In the genomic region with DNA sequence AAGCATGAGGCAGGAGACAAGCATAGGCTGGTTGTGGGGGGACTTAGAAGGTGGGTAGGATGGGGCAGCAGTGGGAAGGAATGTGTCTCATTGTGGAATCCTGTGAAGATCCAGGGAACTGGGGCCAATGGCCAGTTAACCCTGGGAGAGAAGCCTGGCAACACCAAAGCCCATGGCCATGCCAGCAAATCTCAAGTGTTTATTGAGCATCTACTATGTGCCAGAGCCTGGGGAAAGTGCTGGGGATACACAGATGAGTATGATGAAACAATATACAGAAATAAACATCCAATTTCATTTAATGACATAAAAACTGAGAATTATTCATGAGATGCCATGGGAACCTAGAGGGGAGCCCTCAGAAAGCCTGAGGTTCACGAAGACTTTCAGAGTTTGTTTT, we compare ENCODE assay signal across 1 cellular context.
TF ChIP-seq lines count a peak whose summit lies in the region.

No MANE protein-coding gene starts in this region.

TF ChIP-seq in K562, 482 proteins besides CTCF, POLR2A, EP300 and RAD21 (continued from another document):
- TF ChIP-seq, protein P1, sequence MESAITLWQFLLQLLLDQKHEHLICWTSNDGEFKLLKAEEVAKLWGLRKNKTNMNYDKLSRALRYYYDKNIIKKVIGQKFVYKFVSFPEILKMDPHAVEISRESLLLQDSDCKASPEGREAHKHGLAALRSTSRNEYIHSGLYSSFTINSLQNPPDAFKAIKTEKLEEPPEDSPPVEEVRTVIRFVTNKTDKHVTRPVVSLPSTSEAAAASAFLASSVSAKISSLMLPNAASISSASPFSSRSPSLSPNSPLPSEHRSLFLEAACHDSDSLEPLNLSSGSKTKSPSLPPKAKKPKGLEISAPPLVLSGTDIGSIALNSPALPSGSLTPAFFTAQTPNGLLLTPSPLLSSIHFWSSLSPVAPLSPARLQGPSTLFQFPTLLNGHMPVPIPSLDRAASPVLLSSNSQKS (CRISPR knock-in tag; IDR thresholded peaks at IDR 0.05) = no peak
